8 cellular contexts compared by ENCODE assay signal in genomic region chr12:53677612-53678133, GRCh38. TPM values are rescaled to one million over a fixed set of nuclear protein-coding genes. Genes with fewer than 3 reads are reported as not detected.
DNase-seq lines count a peak whose midpoint lies in the region; ATAC-seq and TF ChIP-seq lines count a peak whose summit lies in the region.

No MANE protein-coding gene starts in this region.

- H3K4me3 Mint-ChIP-seq in endothelial cell (ENCODE audit: unreplicated experiment) (peak overlapping the region; percentile 79), neural crest cell (peak overlapping the region; percentile 82)

- WGBS in HUES64 = 30% methylated on average over 9 of the region's 9 CpGs

- H3K36me3 ChIP-seq in HUES64 (ENCODE audit: insufficient read depth, low read length) = peaks cover 21% of the 10 kb centered on the region

- peaks cover 30% of the 10 kb centered on the region for H3K4me1 Mint-ChIP-seq in endothelial cell (ENCODE audit: unreplicated experiment)
- H3K4me1 Mint-ChIP-seq in neural crest cell = peaks cover 48% of the 10 kb centered on the region

- ATAC-seq in HG03520 (IDR thresholded peaks at IDR 0.05; ENCODE audit: unreplicated experiment) (no peak), HG03135 (IDR thresholded peaks at IDR 0.05; ENCODE audit: unreplicated experiment) (no peak)

- peak overlapping the region; percentile 81 for H3K9ac ChIP-seq in HUES64 (ENCODE audit: low read depth, low read length)

- peaks cover 10% of the 10 kb centered on the region for H3K36me3 Mint-ChIP-seq in endothelial cell (ENCODE audit: low read depth, unreplicated experiment)
- H3K36me3 Mint-ChIP-seq in neural crest cell (ENCODE audit: low read depth) = peaks cover 3% of the 10 kb centered on the region

- H3K27ac Mint-ChIP-seq in endothelial cell (ENCODE audit: unreplicated experiment) (peak overlapping the region; percentile 93), neural crest cell (ENCODE audit: unreplicated experiment) (peak overlapping the region; percentile 88)

- TF ChIP-seq CTCF in AG04449 (IDR thresholded peaks at IDR 0.05; ENCODE audit: insufficient read depth, low read length, missing control alignments) (no peak), endothelial cell (IDR thresholded peaks at IDR 0.05; ENCODE audit: unreplicated experiment) (no peak), neural crest cell (conservative IDR thresholded peaks at IDR 0.05) (no peak)

- H3K27ac ChIP-seq in HUES64 (ENCODE audit: low read depth, low read length) = peak overlapping the region; percentile 93

- CTCF ChIA-PET in AG04449 (lab: Yijun Ruan, JAX) = interaction anchor here (0.8 to 14.9 kb wide), 19 partner anchors 10 to 530 kb away, joined by 3 to 207 read pairs (median 6); partner anchors contain the start of gene ATF7

- peaks cover 7% of the 10 kb centered on the region for H3K27me3 Mint-ChIP-seq in endothelial cell (ENCODE audit: unreplicated experiment)
- peaks cover 4% of the 10 kb centered on the region for H3K27me3 Mint-ChIP-seq in neural crest cell (ENCODE audit: low read depth)

- H3K4me1 ChIP-seq in HUES64 (ENCODE audit: insufficient read depth, low read length) = peaks cover 29% of the 10 kb centered on the region

- DNase-seq in AG04449 (ENCODE audit: low read depth, low spot score) (no peak), endothelial cell (ENCODE audit: low spot score) (no peak), neural crest cell (ENCODE audit: low read depth, low spot score) (no peak), cortex of kidney (lab: John Stamatoyannopoulos, UW) (no peak), COLO668 (lab: John Stamatoyannopoulos, UW; ENCODE audit: unreplicated experiment) (no peak)

- POLR2A ChIA-PET in AG04449 (lab: Yijun Ruan, JAX) = interaction anchor here (0.5 kb wide), 1 partner anchor 310 kb away, joined by 3 read pairs; no protein-coding TSS in a partner anchor

- H3K27me3 ChIP-seq in HUES64 (ENCODE audit: insufficient read depth, low read length) = no peaks in the 10 kb centered on the region

- H3K4me3 ChIP-seq in AG04449 (ENCODE audit: low read depth, low read length) (peak overlapping the region; percentile 33), HUES64 (ENCODE audit: low read length) (peak overlapping the region; percentile 81)

- no peaks in the 10 kb centered on the region for H3K9me3 ChIP-seq in HUES64 (ENCODE audit: insufficient read depth, low read depth, low read length)

- H3K9me3 Mint-ChIP-seq in endothelial cell (ENCODE audit: unreplicated experiment) = no peaks in the 10 kb centered on the region
- H3K9me3 Mint-ChIP-seq in neural crest cell = no peaks in the 10 kb centered on the region

RNA-seq across cellular contexts. Expression of gene ATP5MC2, which starts 1.8 kb away (rescaled TPM):
- polyA plus RNA-seq in HUES64 (2013, experiment 1 of 2) = 408 TPM
- polyA plus RNA-seq in HUES64 (2013, experiment 2 of 2) = 489 TPM
- total RNA-seq in endothelial cell (ENCODE audit: unreplicated experiment) (342 TPM), neural crest cell (596 and 603 TPM in 2 replicates)

RNA-seq across cellular contexts. Expression of gene CALCOCO1, which starts 49.6 kb away (rescaled TPM):
- 12.8 TPM for polyA plus RNA-seq in HUES64 (2013, experiment 1 of 2)
- 20.5 TPM for polyA plus RNA-seq in HUES64 (2013, experiment 2 of 2)
- total RNA-seq in endothelial cell (ENCODE audit: unreplicated experiment) (144 TPM), neural crest cell (32.0 and 34.0 TPM in 2 replicates)

RNA-seq across cellular contexts. Expression of gene ATF7, which starts 51.5 kb away (rescaled TPM):
- polyA plus RNA-seq in HUES64 (2013, experiment 1 of 2) = 13.9 TPM
- 11.6 TPM for polyA plus RNA-seq in HUES64 (2013, experiment 2 of 2)
- total RNA-seq in endothelial cell (ENCODE audit: unreplicated experiment) (63.3 TPM), neural crest cell (32.5 and 37.4 TPM in 2 replicates)
